In the genomic region with DNA sequence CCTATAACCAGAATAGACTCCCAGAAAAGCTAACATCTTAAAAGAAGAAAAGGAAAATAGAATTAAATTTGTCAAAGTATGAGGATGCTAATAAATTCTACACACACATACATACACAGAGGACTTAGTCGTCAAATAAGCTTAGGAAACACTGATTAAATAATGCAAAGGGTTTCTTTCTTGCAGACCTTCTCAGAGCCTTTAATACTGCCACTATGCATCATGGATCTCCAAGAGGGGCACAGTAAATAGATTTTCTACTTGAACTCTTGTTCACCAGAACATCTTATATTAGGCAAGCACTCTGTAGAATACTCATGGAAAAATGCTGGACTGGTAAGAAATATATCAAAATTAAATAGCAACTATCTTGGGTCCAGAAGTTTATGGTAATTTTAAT, we compare ENCODE assay signal across 18 cellular contexts.
A peak's percentile ranks its signal among the peaks of the same experiment; 100 is the strongest.
DNase-seq lines count a peak whose midpoint lies in the region; ATAC-seq and FAIRE-seq lines count a peak whose summit lies in the region.
"Had no signal": no experiment of that assay in that cellular context is flagged by ENCODE, and none has a peak within 500 bp of the region (broad histone marks: within the 10 kb centered on the region; RNA-seq: fewer than 3 reads in every experiment).

No MANE protein-coding gene starts in this region.

- peaks cover 8% of the 10 kb centered on the region for H3K9me3 Mint-ChIP-seq in activated CD4-positive, alpha-beta T cell treated with anti-CD3 and anti-CD28 coated beads for 36 hours (ENCODE audit: low read depth)
- no peaks in the 10 kb centered on the region for H3K9me3 Mint-ChIP-seq in activated T-helper 1 cell treated with anti-CD3 and anti-CD28 coated beads, Interleukin-12 subunit alpha, Interleukin-12 subunit beta, Interleukin-2, Interleukin-4 antibody, amounts not matched to agents 30 ng/mL and 10 ng/mL and 1 ng/mL, durations not matched to agents 14 hours and 24 hours and 36 hours
- H3K9me3 Mint-ChIP-seq in naive thymus-derived CD4-positive, alpha-beta T cell, result no peaks in the 10 kb centered on the region

- no peak for ATAC-seq in activated CD4-positive, alpha-beta T cell treated with anti-CD3 and anti-CD28 coated beads for 36 hours
- ATAC-seq in naive thymus-derived CD4-positive, alpha-beta T cell, result no peak
- ATAC-seq in HG03139 (IDR thresholded peaks at IDR 0.05; ENCODE audit: unreplicated experiment), result no peak
- ATAC-seq: foreskin keratinocyte, HCT116 had no signal

- peak overlapping the region; percentile 75 for H3K4me3 Mint-ChIP-seq in activated CD4-positive, alpha-beta T cell treated with anti-CD3 and anti-CD28 coated beads for 36 hours
- peak overlapping the region; percentile 64 for H3K4me3 Mint-ChIP-seq in activated T-helper 1 cell treated with anti-CD3 and anti-CD28 coated beads, Interleukin-12 subunit alpha, Interleukin-12 subunit beta, Interleukin-2, Interleukin-4 antibody, amounts not matched to agents 30 ng/mL and 10 ng/mL and 1 ng/mL, durations not matched to agents 14 hours and 24 hours and 36 hours
- peak overlapping the region; percentile 42 to 87 (median 80) for H3K4me3 Mint-ChIP-seq in naive thymus-derived CD4-positive, alpha-beta T cell

- H3K27me3 ChIP-seq in naive thymus-derived CD4-positive, alpha-beta T cell (ENCODE audit: control insufficient read depth in 2 of 2, insufficient read depth in 2 of 2, low read length in 2 of 2), result no peaks in the 10 kb centered on the region
- H3K27me3 ChIP-seq: foreskin keratinocyte, stomach had no signal

- CTCF ChIA-PET in activated CD4-positive, alpha-beta T cell treated with anti-CD3 and anti-CD28 coated beads for 36 hours (lab: Charles Lee), result interaction anchor here (0.6 to 2.4 kb wide), 11 partner anchors 8 to 128 kb away, joined by 3 to 13 read pairs (median 4); no protein-coding TSS in a partner anchor
- CTCF ChIA-PET in naive thymus-derived CD4-positive, alpha-beta T cell (lab: Charles Lee), result interaction anchor here (0.5 to 2.5 kb wide), 6 partner anchors 16 to 128 kb away, joined by 3 to 9 read pairs (median 4); no protein-coding TSS in a partner anchor

- no peak for DNase-seq in activated CD4-positive, alpha-beta T cell treated with anti-CD3 and anti-CD28 coated beads for 36 hours
- no peak for DNase-seq in activated CD4-positive, alpha-beta T cell treated with anti-CD3 and anti-CD28 coated beads for 4 hours
- no peak for DNase-seq in GM19239 (ENCODE audit: insufficient read length, low spot score)
- no peak for DNase-seq in activated T-helper 1 cell treated with anti-CD3 and anti-CD28 coated beads, Interleukin-12 subunit alpha, Interleukin-12 subunit beta, Interleukin-2, Interleukin-4 antibody, amounts not matched to agents 30 ng/mL and 10 ng/mL and 1 ng/mL, durations not matched to agents 14 hours and 24 hours and 36 hours (ENCODE audit: low spot score)
- no peak for DNase-seq in naive thymus-derived CD4-positive, alpha-beta T cell
- DNase-seq in stimulated activated CD4-positive, alpha-beta T cell treated with anti-CD3 and anti-CD28 coated beads, Interleukin-12 subunit alpha, Interleukin-12 subunit beta, amount 100 ng/mL, for 4 hours, result no peak
- DNase-seq in AG08395 (ENCODE audit: low spot score), result no peak
- DNase-seq: activated CD4-positive, CD25-positive, alpha-beta regulatory T cell treated with anti-CD3 and anti-CD28 coated beads, Interleukin-2, amount 50 U/mL, for 72 hours; foreskin keratinocyte; NCI-H2081; NCI-H524 treated with DMSO at 0.1 percent for 48 hours; retina; SHP77 treated with DMSO at 0.1 percent for 48 hours; stomach; T-helper 9 cell had no signal

- H3K27ac ChIP-seq in naive thymus-derived CD4-positive, alpha-beta T cell (ENCODE audit: low read depth, low read length), result peak overlapping the region; percentile 70
- H3K27ac ChIP-seq: foreskin keratinocyte had no signal

- no peaks in the 10 kb centered on the region for H3K27me3 Mint-ChIP-seq in activated CD4-positive, alpha-beta T cell treated with anti-CD3 and anti-CD28 coated beads for 36 hours
- H3K27me3 Mint-ChIP-seq in activated T-helper 1 cell treated with anti-CD3 and anti-CD28 coated beads, Interleukin-12 subunit alpha, Interleukin-12 subunit beta, Interleukin-2, Interleukin-4 antibody, amounts not matched to agents 30 ng/mL and 10 ng/mL and 1 ng/mL, durations not matched to agents 14 hours and 24 hours and 36 hours (ENCODE audit: insufficient read depth), result no peaks in the 10 kb centered on the region
- H3K27me3 Mint-ChIP-seq in naive thymus-derived CD4-positive, alpha-beta T cell, result no peaks in the 10 kb centered on the region

- peaks cover 82% of the 10 kb centered on the region for H3K4me1 Mint-ChIP-seq in activated CD4-positive, alpha-beta T cell treated with anti-CD3 and anti-CD28 coated beads for 36 hours
- peaks cover 76% of the 10 kb centered on the region for H3K4me1 Mint-ChIP-seq in activated T-helper 1 cell treated with anti-CD3 and anti-CD28 coated beads, Interleukin-12 subunit alpha, Interleukin-12 subunit beta, Interleukin-2, Interleukin-4 antibody, amounts not matched to agents 30 ng/mL and 10 ng/mL and 1 ng/mL, durations not matched to agents 14 hours and 24 hours and 36 hours (ENCODE audit: low read depth)
- H3K4me1 Mint-ChIP-seq in naive thymus-derived CD4-positive, alpha-beta T cell, result peaks cover 53 to 95% (median 87%) of the 10 kb centered on the region in 7 donors

- peaks cover 18% of the 10 kb centered on the region for H3K36me3 Mint-ChIP-seq in activated CD4-positive, alpha-beta T cell treated with anti-CD3 and anti-CD28 coated beads for 36 hours (ENCODE audit: low read depth)
- H3K36me3 Mint-ChIP-seq in activated T-helper 1 cell treated with anti-CD3 and anti-CD28 coated beads, Interleukin-12 subunit alpha, Interleukin-12 subunit beta, Interleukin-2, Interleukin-4 antibody, amounts not matched to agents 30 ng/mL and 10 ng/mL and 1 ng/mL, durations not matched to agents 14 hours and 24 hours and 36 hours (ENCODE audit: low read depth), result peaks cover 12% of the 10 kb centered on the region
- H3K36me3 Mint-ChIP-seq in naive thymus-derived CD4-positive, alpha-beta T cell, result peaks cover 0 to 33% (median 8%) of the 10 kb centered on the region in 5 donors

- peak overlapping the region; percentile 8 for H3K4me3 ChIP-seq in naive thymus-derived CD4-positive, alpha-beta T cell (ENCODE audit: low read length)
- H3K4me3 ChIP-seq: stomach had no signal

- FAIRE-seq in GM19239 (lab: Jason Lieb, UNC), result peak; percentile 33
- FAIRE-seq: urothelium cell line had no signal

- intact Hi-C loops in activated CD4-positive, alpha-beta T cell treated with anti-CD3 and anti-CD28 coated beads for 36 hours (cut with DNase I, micrococcal nuclease), result no loop called here
- intact Hi-C loops in activated T-helper 1 cell treated with anti-CD3 and anti-CD28 coated beads, Interleukin-12 subunit alpha, Interleukin-12 subunit beta, Interleukin-2, Interleukin-4 antibody, amounts not matched to agents 30 ng/mL and 10 ng/mL and 1 ng/mL, durations not matched to agents 14 hours and 24 hours and 36 hours (cut with micrococcal nuclease), result loop anchor here (2.0 kb wide), 1 partner anchor 52 kb away; no protein-coding TSS in a partner anchor
- intact Hi-C loops in naive thymus-derived CD4-positive, alpha-beta T cell (cut with micrococcal nuclease), result loop anchor here in 1 of 2 donors (2.0 kb wide), 1 partner anchor 14 kb away; no protein-coding TSS in a partner anchor

- H3K27ac Mint-ChIP-seq in activated CD4-positive, alpha-beta T cell treated with anti-CD3 and anti-CD28 coated beads for 36 hours, result peak overlapping the region; percentile 94
- H3K27ac Mint-ChIP-seq in activated T-helper 1 cell treated with anti-CD3 and anti-CD28 coated beads, Interleukin-12 subunit alpha, Interleukin-12 subunit beta, Interleukin-2, Interleukin-4 antibody, amounts not matched to agents 30 ng/mL and 10 ng/mL and 1 ng/mL, durations not matched to agents 14 hours and 24 hours and 36 hours, result peak overlapping the region; percentile 91
- H3K27ac Mint-ChIP-seq in naive thymus-derived CD4-positive, alpha-beta T cell, result peak overlapping the region; percentile 90 to 96 (median 91)

- no peaks in the 10 kb centered on the region for H3K9me3 ChIP-seq in naive thymus-derived CD4-positive, alpha-beta T cell (ENCODE audit: control insufficient read depth in 2 of 3, low read length in 3 of 3)
- H3K9me3 ChIP-seq: stomach had no signal

- POLR2A ChIA-PET in activated CD4-positive, alpha-beta T cell treated with anti-CD3 and anti-CD28 coated beads for 36 hours (lab: Charles Lee), result no interaction called here
- POLR2A ChIA-PET in naive thymus-derived CD4-positive, alpha-beta T cell (lab: Charles Lee), result interaction anchor here (1.1 to 2.8 kb wide), 15 partner anchors 9 to 86 kb away, joined by 3 to 20 read pairs (median 5); no protein-coding TSS in a partner anchor

- H3K36me3 ChIP-seq in naive thymus-derived CD4-positive, alpha-beta T cell (ENCODE audit: control insufficient read depth in 2 of 3, insufficient read depth in 3 of 3, low read length in 3 of 3), result no peaks in the 10 kb centered on the region
- H3K36me3 ChIP-seq: stomach had no signal

- H3K4me1 ChIP-seq in naive thymus-derived CD4-positive, alpha-beta T cell (ENCODE audit: control insufficient read depth in 2 of 2, insufficient read depth in 2 of 2, low read length in 2 of 2), result peaks cover 78 to 80% of the 10 kb centered on the region in 2 donors
- H3K4me1 ChIP-seq: foreskin keratinocyte had no signal
